Comparison of ENCODE assay signal across 10 cellular contexts in genomic region chr2:138030459-138030858, GRCh38.
DNase-seq lines count a peak whose midpoint lies in the region; ATAC-seq and TF ChIP-seq lines count a peak whose summit lies in the region.
"Had no signal": no experiment of that assay in that cellular context is flagged by ENCODE, and none has a peak within 500 bp of the region (broad histone marks: within the 10 kb centered on the region; RNA-seq: fewer than 3 reads in every experiment).

No MANE protein-coding gene starts in this region.

- no peaks in the 10 kb centered on the region for H3K36me3 ChIP-seq in H7 (replicated peaks; ENCODE audit: control insufficient read depth, insufficient read depth, low read length)

- in situ Hi-C loops in KBM-7 (cut with MboI; ENCODE audit: low pct_unique_long_range_greater_than_20kb, low sequenced_read_pairs): no loop called here

- H3K27me3 ChIP-seq in H7 (ENCODE audit: control insufficient read depth, insufficient read depth, low read length): no peaks in the 10 kb centered on the region

- no peak for TF ChIP-seq CTCF in fibroblast of villous mesenchyme (IDR thresholded peaks at IDR 0.05; ENCODE audit: insufficient read depth, low read depth, low read length)

- DNase-seq in fibroblast of villous mesenchyme (ENCODE audit: low read depth) (peak; percentile 5), C1 segment of cervical spinal cord (lab: John Stamatoyannopoulos, UW) (no peak), H7 (no peak), KBM-7 (no peak)
- DNase-seq in activated CD8-positive, alpha-beta memory T cell treated with anti-CD3 and anti-CD28 coated beads, Interleukin-2, amount 50 U/mL, for 4 hours: no peak
- DNase-seq: activated T-cell treated with anti-CD3 and anti-CD28 coated beads, Interleukin-2, amount 50 U/mL, for 24 hours; effector CD8-positive, alpha-beta T cell had no signal

- H3K4me3 ChIP-seq in fibroblast of villous mesenchyme (ENCODE audit: low read depth, low read length) (no peak overlapping the region), H7 (ENCODE audit: insufficient read depth, low read depth, low read length) (no peak overlapping the region)

- ATAC-seq in GM18505 (IDR thresholded peaks at IDR 0.05; ENCODE audit: unreplicated experiment) (peak; percentile 84), GM21737 (IDR thresholded peaks at IDR 0.05; ENCODE audit: unreplicated experiment) (peak; percentile 68), HG03442 (IDR thresholded peaks at IDR 0.05; ENCODE audit: unreplicated experiment) (peak; percentile 82)

- TF ChIP-seq POLR2A in GM18505 (IDR thresholded peaks at IDR 0.05; ENCODE audit: borderline replicate concordance, extremely low read depth, insufficient read depth, insufficient read length): no peak
